In genomic region chr2:168294409-168294808, GRCh38 we compare ENCODE assay signal across 5 cellular contexts.
"Had no signal": no experiment of that assay in that cellular context is flagged by ENCODE, and none has a peak within 500 bp of the region (broad histone marks: within the 10 kb centered on the region; RNA-seq: fewer than 3 reads in every experiment).

No MANE protein-coding gene starts in this region.

- DNase-seq: IMR-90, KBM-7, KG1 had no signal

- H3K4me3 ChIP-seq: K562 had no signal

- H3K27ac ChIP-seq: HL-60 had no signal
